Comparison of ENCODE assay signal across 11 cellular contexts in the genomic region with DNA sequence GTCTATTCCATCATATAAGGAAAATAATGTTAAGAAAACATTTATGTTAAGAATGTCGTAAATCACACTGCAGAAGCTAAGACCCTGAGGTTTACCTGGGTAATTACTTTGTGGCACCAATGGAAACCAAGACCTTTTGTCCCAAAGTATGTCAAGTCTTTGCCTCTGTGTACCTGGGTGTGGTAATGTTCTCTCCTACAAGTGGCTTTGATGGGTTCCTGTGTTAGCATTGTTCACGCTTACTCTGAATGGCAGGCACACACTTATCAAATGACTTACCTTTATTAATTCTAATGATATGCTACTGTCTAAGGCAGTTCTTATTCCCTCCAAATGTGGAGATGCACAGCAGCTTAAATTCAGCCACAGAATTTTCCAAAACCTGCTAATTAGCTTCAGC.
"Had no signal": no experiment of that assay in that cellular context is flagged by ENCODE, and none has a peak within 500 bp of the region (broad histone marks: within the 10 kb centered on the region; RNA-seq: fewer than 3 reads in every experiment).

No MANE protein-coding gene starts in this region.

- DNase-seq: GM23248, GOT3, H7, H9, HCEC 1CT, HFFc6 had no signal

- H3K4me1 ChIP-seq: HAP-1 had no signal

- ATAC-seq: GM23338, HCT116 had no signal

- H3K36me3 ChIP-seq: HAP-1 had no signal

- H3K9me3 ChIP-seq: HAP-1 had no signal

- H3K4me3 ChIP-seq: GM23248, GM23338, HAP-1 had no signal

- H3K27ac ChIP-seq: GM23248 had no signal

- FAIRE-seq: H1, H54 had no signal
